Comparison of ENCODE assay signal across 1 cellular context in genomic region chr16:84520778-84521770, GRCh38.
A peak's percentile ranks its signal among the peaks of the same experiment; 100 is the strongest.
TF ChIP-seq lines count a peak whose summit lies in the region.

No MANE protein-coding gene starts in this region.

TF ChIP-seq in Ishikawa, 13 proteins besides CTCF, POLR2A, EP300 and RAD21 (continued from another document):
- TF ChIP-seq REST (IDR thresholded peaks at IDR 0.05; ENCODE audit: low read depth) (no peak), YY1 (IDR thresholded peaks at IDR 0.05; ENCODE audit: low read depth) (peak; percentile 75), CEBPB (IDR thresholded peaks at IDR 0.05) (no peak), EGR1 (IDR thresholded peaks at IDR 0.05) (peak; percentile 25; the same call in 1 of the 2 replicates)
